12 cellular contexts compared by ENCODE assay signal in the genomic region with DNA sequence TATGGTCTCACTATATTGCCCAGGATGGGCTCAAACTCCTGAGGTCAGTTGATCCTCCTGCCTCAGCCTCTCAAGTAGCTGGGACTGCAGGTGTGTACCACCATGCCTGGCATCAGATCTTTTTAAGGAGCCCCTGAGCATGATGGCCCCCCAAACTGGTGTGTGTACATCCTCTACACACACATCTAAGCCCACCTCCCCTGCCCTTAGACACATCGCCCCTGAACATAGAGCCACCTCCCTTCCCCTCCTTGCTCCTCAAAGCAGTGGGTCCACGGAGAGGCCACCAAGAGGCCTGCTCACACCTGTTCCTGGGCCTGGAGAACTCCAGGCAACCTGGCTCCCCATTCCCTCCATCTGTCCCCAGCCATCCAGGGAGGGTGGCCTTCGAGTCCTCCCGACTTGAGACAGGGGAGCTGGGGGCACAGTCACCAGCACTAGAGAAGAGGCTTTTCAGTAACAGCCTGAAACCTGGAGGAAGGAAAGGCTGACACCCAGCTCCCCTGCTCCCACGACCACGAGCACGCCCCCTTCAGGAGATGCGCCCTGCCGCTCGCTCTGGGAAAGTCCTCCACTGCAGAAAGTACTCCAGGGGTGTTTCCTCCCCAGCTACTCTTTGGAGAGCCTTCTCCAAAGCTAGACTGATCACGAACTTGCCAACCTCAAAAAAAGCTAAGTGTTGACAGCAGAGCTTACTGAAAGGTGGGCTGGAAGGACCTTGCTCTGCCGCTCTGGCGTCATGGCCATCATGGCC. TPM values are rescaled to one million over a fixed set of nuclear protein-coding genes. Genes with fewer than 3 reads are reported as not detected.
A peak's percentile ranks its signal among the peaks of the same experiment; 100 is the strongest.
DNase-seq lines count a peak whose midpoint lies in the region; ATAC-seq and TF ChIP-seq lines count a peak whose summit lies in the region.
"Had no signal": no experiment of that assay in that cellular context is flagged by ENCODE, and none has a peak within 500 bp of the region (broad histone marks: within the 10 kb centered on the region; RNA-seq: fewer than 3 reads in every experiment).

No MANE protein-coding gene starts in this region.

- DNase-seq in breast epithelium (ENCODE audit: low spot score in 2 of 2) = no peak
- no peak for DNase-seq in mammary epithelial cell
- no peak for DNase-seq in activated naive CD4-positive, alpha-beta T cell treated with anti-CD3 and anti-CD28 coated beads, Interleukin-2, amount 50 U/mL, for 72 hours (ENCODE audit: low spot score in 2 of 2)
- DNase-seq in mesenchymal stem cell = no peak
- no peak for DNase-seq in uterus
- DNase-seq in AG08395 (ENCODE audit: low spot score) = no peak
- DNase-seq in ovary = no peak
- DNase-seq in substantia nigra (lab: John Stamatoyannopoulos, UW) = no peak
- DNase-seq: activated B cell treated with CpG ODN at 0.5 μM for 24 hours, NCI-H1436 treated with DMSO at 0.1 percent for 48 hours had no signal

- no peak overlapping the region for H3K4ac ChIP-seq in mesenchymal stem cell (ENCODE audit: low read depth in 1 of 2, low read length in 2 of 2)

- H3K14ac ChIP-seq in mesenchymal stem cell (ENCODE audit: low read length in 2 of 2) = peak overlapping the region in 1 of 2 experiments; percentile 69

- H3K9ac ChIP-seq in mammary epithelial cell (ENCODE audit: insufficient read depth, low read length) (no peak overlapping the region), mesenchymal stem cell (ENCODE audit: low read length) (no peak overlapping the region)

- TF ChIP-seq POLR2A in breast epithelium (IDR thresholded peaks at IDR 0.05) (no peak), uterus (IDR thresholded peaks at IDR 0.05) (no peak), ovary (IDR thresholded peaks at IDR 0.05) (no peak)

- H3K27ac ChIP-seq in breast epithelium (peak overlapping the region; percentile 57 to 88), mammary epithelial cell (ENCODE audit: insufficient read depth, low read depth, low read length) (no peak overlapping the region), mesenchymal stem cell (ENCODE audit: low read length, poor library complexity, severe bottlenecking) (no peak overlapping the region), uterus (peak overlapping the region; percentile 20 to 67), ovary (no peak overlapping the region), substantia nigra (ENCODE audit: low read depth, low read length, poor library complexity, severe bottlenecking) (no peak overlapping the region)

- in situ Hi-C loops in mammary epithelial cell (cut with MboI; ENCODE audit: low sequenced_read_pairs in 2 of 2) = no loop called here

- peaks cover 9 to 12% of the 10 kb centered on the region in 2 donors for H3K9me3 Mint-ChIP-seq in activated naive CD4-positive, alpha-beta T cell treated with anti-CD3 and anti-CD28 coated beads, Interleukin-2, amount 50 U/mL, for 72 hours

- peak overlapping the region in 1 of 2 experiments; percentile 66 for H2BK12ac ChIP-seq in mesenchymal stem cell (ENCODE audit: low read length in 2 of 2)

- no TSS peak for BruUV-seq in mammary epithelial cell (replicated peaks; lab: Mats Ljungman, UMichigan)

- H3K4me1 ChIP-seq in breast epithelium (peaks cover 3 to 7% of the 10 kb centered on the region in 2 donors), mammary epithelial cell (ENCODE audit: insufficient read depth, low read length) (peaks cover 15% of the 10 kb centered on the region), mesenchymal stem cell (ENCODE audit: control insufficient read depth, insufficient read depth, low read depth, low read length) (peaks cover 14% of the 10 kb centered on the region), uterus (no peaks in the 10 kb centered on the region), ovary (ENCODE audit: insufficient read depth) (peaks cover 11% of the 10 kb centered on the region)
- H3K4me1 ChIP-seq: HAP-1 had no signal

- CTCF ChIA-PET in mammary epithelial cell (lab: Charles Lee; ENCODE audit: low non-redundant PET) = interaction anchor here (0.6 kb wide), 1 partner anchor 43 kb away, joined by 3 read pairs; no protein-coding TSS in a partner anchor

- peaks cover 6 to 15% of the 10 kb centered on the region in 2 donors for H3K36me3 Mint-ChIP-seq in activated naive CD4-positive, alpha-beta T cell treated with anti-CD3 and anti-CD28 coated beads, Interleukin-2, amount 50 U/mL, for 72 hours

- 91% methylated on average over 13 of the region's 13 CpGs for WGBS in mammary epithelial cell (ENCODE audit: low coverage, missing lambda C conversion rate)
- 89% methylated on average over 13 of the region's 13 CpGs for WGBS in mesenchymal stem cell
- 90 to 93% (median 91%) methylated on average over 13 of the region's 13 CpGs for WGBS in ovary, 3 donors

- peak in 1 of 2 donors; percentile 48 for ATAC-seq in activated naive CD4-positive, alpha-beta T cell treated with anti-CD3 and anti-CD28 coated beads, Interleukin-2, amount 50 U/mL, for 72 hours

- intact Hi-C loops in breast epithelium (cut with DNase I; ENCODE audit: low total_unique reads) (no loop called here), mammary epithelial cell (cut with micrococcal nuclease) (no loop called here), uterus (cut with DNase I; ENCODE audit: low total_unique reads) (no loop called here), ovary (cut with DNase I) (no loop called here)

- H3K4me3 ChIP-seq in breast epithelium = no peak overlapping the region
- no peak overlapping the region for H3K4me3 ChIP-seq in mammary epithelial cell (replicated peaks in 1 of 3; ENCODE audit: insufficient read depth in 1 of 3, low read depth in 2 of 3, low read length in 3 of 3)
- no peak overlapping the region for H3K4me3 ChIP-seq in mesenchymal stem cell (ENCODE audit: insufficient read depth in 1 of 2, low read depth in 1 of 2, low read length in 2 of 2)
- H3K4me3 ChIP-seq in uterus = no peak overlapping the region
- H3K4me3 ChIP-seq in ovary = no peak overlapping the region
- H3K4me3 ChIP-seq: HAP-1 had no signal

- peak overlapping the region; percentile 77 to 92 for H3K27ac Mint-ChIP-seq in activated naive CD4-positive, alpha-beta T cell treated with anti-CD3 and anti-CD28 coated beads, Interleukin-2, amount 50 U/mL, for 72 hours
- H3K27ac Mint-ChIP-seq: activated B cell treated with CpG ODN at 0.5 μM for 24 hours had no signal

- H2AFZ ChIP-seq in mammary epithelial cell (ENCODE audit: low read depth, low read length) (no peak overlapping the region), mesenchymal stem cell (ENCODE audit: low read depth, low read length) (no peak overlapping the region)

- H2BK120ac ChIP-seq in mesenchymal stem cell (ENCODE audit: low read depth, low read length) = no peak overlapping the region

- no peak overlapping the region for H4K91ac ChIP-seq in mesenchymal stem cell (ENCODE audit: low read length)

- peak overlapping the region in 1 of 2 experiments; percentile 37 for H3K18ac ChIP-seq in mesenchymal stem cell (ENCODE audit: low read depth in 1 of 2, low read length in 2 of 2)

- H3K4me2 ChIP-seq in mammary epithelial cell (ENCODE audit: insufficient read depth, low read depth, low read length) (no peak overlapping the region), mesenchymal stem cell (ENCODE audit: low read length, poor library complexity, severe bottlenecking) (no peak overlapping the region)

- H4K8ac ChIP-seq in mesenchymal stem cell (ENCODE audit: low read length) = peak overlapping the region; percentile 36

- no peaks in the 10 kb centered on the region for H3K79me2 ChIP-seq in mammary epithelial cell (ENCODE audit: insufficient read depth, low read length)

- H3K27me3 ChIP-seq in breast epithelium = peaks cover 0 to 7% of the 10 kb centered on the region in 2 donors
- no peaks in the 10 kb centered on the region for H3K27me3 ChIP-seq in mammary epithelial cell (ENCODE audit: insufficient read depth, low read length)
- peaks cover 12 to 19% of the 10 kb centered on the region in 2 experiments for H3K27me3 ChIP-seq in mesenchymal stem cell (ENCODE audit: control insufficient read depth in 1 of 2, insufficient read depth in 1 of 2, low read length in 2 of 2)
- peaks cover 0 to 4% of the 10 kb centered on the region in 2 donors for H3K27me3 ChIP-seq in uterus
- no peaks in the 10 kb centered on the region for H3K27me3 ChIP-seq in ovary

- H4K20me1 ChIP-seq in mammary epithelial cell (ENCODE audit: insufficient read depth, low read length) = no peaks in the 10 kb centered on the region

- H2BK5ac ChIP-seq in mesenchymal stem cell (ENCODE audit: low read depth, low read length, poor library complexity, severe bottlenecking) = no peak overlapping the region

- no peaks in the 10 kb centered on the region for H3K36me3 ChIP-seq in breast epithelium
- no peaks in the 10 kb centered on the region for H3K36me3 ChIP-seq in mammary epithelial cell (ENCODE audit: insufficient read depth, low read length)
- H3K36me3 ChIP-seq in mesenchymal stem cell (ENCODE audit: control insufficient read depth in 1 of 2, insufficient read depth in 2 of 2, low read depth in 1 of 2, low read length in 2 of 2) = no peaks in the 10 kb centered on the region
- no peaks in the 10 kb centered on the region for H3K36me3 ChIP-seq in uterus
- no peaks in the 10 kb centered on the region for H3K36me3 ChIP-seq in ovary
- H3K36me3 ChIP-seq: HAP-1 had no signal

- no peak overlapping the region for H3K23ac ChIP-seq in mesenchymal stem cell (ENCODE audit: low read length in 2 of 2)

- no peak for TF ChIP-seq EP300 in ovary (IDR thresholded peaks at IDR 0.05)

- no peak overlapping the region for H2AK5ac ChIP-seq in mesenchymal stem cell (ENCODE audit: low read length, severe bottlenecking)

- H3K9me3 ChIP-seq in breast epithelium (no peaks in the 10 kb centered on the region), mammary epithelial cell (replicated peaks; ENCODE audit: insufficient read depth, low read length) (peaks cover 3% of the 10 kb centered on the region), mesenchymal stem cell (ENCODE audit: control insufficient read depth, low read length) (peaks cover 5% of the 10 kb centered on the region), uterus (no peaks in the 10 kb centered on the region), ovary (no peaks in the 10 kb centered on the region)
- H3K9me3 ChIP-seq: HAP-1 had no signal

- dilution Hi-C loops in mammary epithelial cell (cut with HindIII; ENCODE audit: low sequenced_read_pairs) = no loop called here

- TF ChIP-seq CTCF in breast epithelium (IDR thresholded peaks at IDR 0.05) = no peak
- no peak for TF ChIP-seq CTCF in mammary epithelial cell (conservative IDR thresholded peaks at IDR 0.05 in 1 of 2, IDR thresholded peaks at IDR 0.05 in 1 of 2; ENCODE audit: extremely low read depth in 1 of 2, insufficient read depth in 1 of 2, low read depth in 1 of 2, low read length in 2 of 2)
- TF ChIP-seq CTCF in uterus (IDR thresholded peaks at IDR 0.05) = no peak
- no peak for TF ChIP-seq CTCF in ovary (IDR thresholded peaks at IDR 0.05)

- no peaks in the 10 kb centered on the region for H3K79me1 ChIP-seq in mesenchymal stem cell (replicated peaks; ENCODE audit: low read length, poor library complexity, severe bottlenecking)

- H2BK15ac ChIP-seq in mesenchymal stem cell (ENCODE audit: low read depth, poor library complexity, severe bottlenecking) = no peak overlapping the region

RNA-seq across cellular contexts. Expression of a gene that starts 12.6 kb away (rescaled TPM):
- 1 to 10 TPM in 1 of 3 donors, under 1 TPM in 2; 0.15 to 1.3 (median 0.16) TPM for total RNA-seq in breast epithelium
- under 1 TPM; under 0.01 to 0.09 TPM for total RNA-seq in mammary epithelial cell
- 0.09 TPM for polyA plus RNA-seq in mammary epithelial cell
- polyA minus RNA-seq in mammary epithelial cell = 0.31 TPM
- total RNA-seq in activated naive CD4-positive, alpha-beta T cell treated with anti-CD3 and anti-CD28 coated beads, Interleukin-2, amount 50 U/mL, for 72 hours = 1 to 10 TPM in 1 of 2 donors, under 1 TPM in 1; 0.86 to 1.8 TPM
- 0.26 TPM for polyA plus RNA-seq in mesenchymal stem cell (2013, experiment 1 of 2)
- polyA plus RNA-seq in mesenchymal stem cell (2013, experiment 2 of 2) = 0.38 TPM
- 1 to 10 TPM in 2 of 4 donors, under 1 TPM in 1, not detected in 1; 0.29 to 2.8 (median 1.5) TPM for total RNA-seq in uterus
- total RNA-seq in ovary = 10 to 100 TPM in 1 of 7 donors, 1 to 10 TPM in 4, under 1 TPM in 1, not detected in 1; 0.20 to 58.5 (median 2.1) TPM
- under 1 TPM; 0.05 to 0.45 TPM for polyA plus RNA-seq in ovary
- total RNA-seq: activated B cell treated with CpG ODN at 0.5 μM for 24 hours had no signal

RNA-seq across cellular contexts. Expression of a gene that starts 12.8 kb away (rescaled TPM):
- total RNA-seq in breast epithelium (10 to 100 TPM in 2 of 3 donors, 1 to 10 TPM in 1; 1.0 to 16.7 (median 10.2) TPM), mammary epithelial cell (not detected), uterus (under 1 TPM in 2 of 4 donors, not detected in 2; 0.14 to 0.24 TPM), ovary (1 to 10 TPM in 1 of 7 donors, under 1 TPM in 5, not detected in 1; 0.27 to 2.5 (median 0.60) TPM)
- polyA plus RNA-seq in mammary epithelial cell (0.01 TPM), ovary (under 1 TPM; 0.67 to 0.75 TPM)
- not detected for polyA minus RNA-seq in mammary epithelial cell
- under 1 TPM in 1 of 2 donors, not detected in 1; 0.10 TPM for total RNA-seq in activated naive CD4-positive, alpha-beta T cell treated with anti-CD3 and anti-CD28 coated beads, Interleukin-2, amount 50 U/mL, for 72 hours
- polyA plus RNA-seq in mesenchymal stem cell (2013, experiment 1 of 2) = under 0.01 TPM
- not detected for polyA plus RNA-seq in mesenchymal stem cell (2013, experiment 2 of 2)
- polyA plus RNA-seq: BJ had no signal

RNA-seq across cellular contexts. Expression of a gene that starts 34.9 kb away (rescaled TPM):
- total RNA-seq in breast epithelium = 100 to 1,000 TPM in 1 of 3 donors, 10 to 100 TPM in 2; 26.1 to 106 (median 32.2) TPM
- 1 to 10 TPM in 1 of 2 donors, under 1 TPM in 1; 0.49 to 2.8 TPM for total RNA-seq in mammary epithelial cell
- polyA plus RNA-seq in mammary epithelial cell = 0.36 TPM
- not detected for polyA minus RNA-seq in mammary epithelial cell
- 10 to 100 TPM; 21.9 to 45.2 TPM for total RNA-seq in activated naive CD4-positive, alpha-beta T cell treated with anti-CD3 and anti-CD28 coated beads, Interleukin-2, amount 50 U/mL, for 72 hours
- 0.08 TPM for polyA plus RNA-seq in mesenchymal stem cell (2013, experiment 1 of 2)
- 0.11 TPM for polyA plus RNA-seq in mesenchymal stem cell (2013, experiment 2 of 2)
- total RNA-seq in uterus = 100 to 1,000 TPM in 1 of 4 donors, 10 to 100 TPM in 3; 20.6 to 108 (median 42.4) TPM
- 10 to 100 TPM in 5 of 7 donors, 1 to 10 TPM in 2; 6.8 to 29.0 (median 17.4) TPM for total RNA-seq in ovary
- polyA plus RNA-seq in ovary = 10 to 100 TPM; 25.1 to 34.2 TPM

RNA-seq across cellular contexts. Expression of a gene that starts 53.4 kb away (rescaled TPM):
- total RNA-seq in breast epithelium (1 to 10 TPM; 2.2 to 7.9 (median 3.4) TPM), mammary epithelial cell (under 1 TPM; 0.17 to 0.26 TPM), uterus (10 to 100 TPM in 1 of 4 donors, 1 to 10 TPM in 2, under 1 TPM in 1; 0.29 to 13.4 (median 4.9) TPM), ovary (1 to 10 TPM in 3 of 7 donors, under 1 TPM in 4; 0.48 to 2.0 (median 0.92) TPM)
- polyA plus RNA-seq in mammary epithelial cell (0.73 TPM), ovary (1 to 10 TPM in 1 of 2 donors, under 1 TPM in 1; 0.77 to 2.0 TPM)
- not detected for polyA minus RNA-seq in mammary epithelial cell
- 10 to 100 TPM; 28.7 to 52.6 TPM for total RNA-seq in activated naive CD4-positive, alpha-beta T cell treated with anti-CD3 and anti-CD28 coated beads, Interleukin-2, amount 50 U/mL, for 72 hours
- not detected for polyA plus RNA-seq in mesenchymal stem cell (2013, experiment 1 of 2)
- polyA plus RNA-seq in mesenchymal stem cell (2013, experiment 2 of 2) = 0.07 TPM

Comparison
In these comparisons a context has a peak if more than half of its experiments do, and no peak if none do; other contexts are left out.
1. H3K27ac ChIP-seq: peak in breast epithelium (2 of 2) and uterus (2 of 2); none in mammary epithelial cell (single experiment), mesenchymal stem cell (single experiment), ovary (0 of 2) and substantia nigra (single experiment).